Comparison of ENCODE assay signal across 2 cellular contexts in the genomic region with DNA sequence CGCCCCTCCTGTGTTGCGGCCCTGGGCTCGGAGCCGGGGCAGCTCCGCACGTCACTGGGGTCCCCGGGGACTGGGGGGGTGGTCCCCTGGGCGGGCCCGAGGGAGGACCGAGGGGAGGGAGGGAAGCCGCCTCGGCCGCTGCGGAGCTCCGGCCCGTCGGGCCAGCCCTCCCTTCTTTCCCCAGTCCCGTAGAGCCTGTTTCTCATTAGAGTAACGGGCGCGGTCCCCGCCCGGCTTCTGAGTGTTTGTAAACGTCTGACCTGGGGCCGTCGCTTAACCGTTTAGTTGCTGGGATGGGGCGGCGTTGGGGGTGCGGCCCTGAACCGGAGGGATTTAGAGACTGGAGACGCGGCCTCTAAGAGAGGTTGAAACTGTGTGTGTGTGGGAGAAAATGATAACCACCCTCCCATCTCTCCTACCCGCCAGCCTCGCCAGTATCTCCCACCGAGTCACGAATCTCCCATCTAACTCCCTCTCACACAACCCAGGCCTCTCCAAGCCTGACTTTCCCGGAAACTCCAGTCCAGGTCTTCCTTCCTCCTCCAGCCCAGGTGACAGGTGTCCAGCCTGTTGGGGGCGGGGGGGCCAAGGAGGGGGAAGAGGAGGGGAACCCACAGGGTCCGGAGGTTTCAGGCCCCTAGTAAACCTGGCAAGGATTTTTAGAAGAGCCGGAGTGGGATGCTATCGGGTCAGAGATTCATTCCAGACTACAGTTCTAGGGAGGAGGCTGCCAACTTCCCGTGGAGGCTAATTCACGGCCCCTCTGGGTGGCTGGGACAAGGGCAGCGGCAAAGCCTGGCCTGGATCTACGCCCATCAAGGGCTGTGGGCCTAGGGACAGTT.
TF ChIP-seq lines count a peak whose summit lies in the region.

No MANE protein-coding gene starts in this region.

TF ChIP-seq in HCT116, 20 proteins besides CTCF, POLR2A, EP300 and RAD21 (continued from another document):
- TF ChIP-seq EZH2phosphoT487 (IDR thresholded peaks at IDR 0.05; ENCODE audit: borderline replicate concordance), result no peak

TF ChIP-seq in HepG2, 621 proteins besides CTCF, POLR2A, EP300 and RAD21 (continued from another document and continues in another):
- no peak for TF ChIP-seq ZNF569 (CRISPR knock-in tag; IDR thresholded peaks at IDR 0.05; ENCODE audit: borderline replicate concordance)
- TF ChIP-seq, protein P1, sequence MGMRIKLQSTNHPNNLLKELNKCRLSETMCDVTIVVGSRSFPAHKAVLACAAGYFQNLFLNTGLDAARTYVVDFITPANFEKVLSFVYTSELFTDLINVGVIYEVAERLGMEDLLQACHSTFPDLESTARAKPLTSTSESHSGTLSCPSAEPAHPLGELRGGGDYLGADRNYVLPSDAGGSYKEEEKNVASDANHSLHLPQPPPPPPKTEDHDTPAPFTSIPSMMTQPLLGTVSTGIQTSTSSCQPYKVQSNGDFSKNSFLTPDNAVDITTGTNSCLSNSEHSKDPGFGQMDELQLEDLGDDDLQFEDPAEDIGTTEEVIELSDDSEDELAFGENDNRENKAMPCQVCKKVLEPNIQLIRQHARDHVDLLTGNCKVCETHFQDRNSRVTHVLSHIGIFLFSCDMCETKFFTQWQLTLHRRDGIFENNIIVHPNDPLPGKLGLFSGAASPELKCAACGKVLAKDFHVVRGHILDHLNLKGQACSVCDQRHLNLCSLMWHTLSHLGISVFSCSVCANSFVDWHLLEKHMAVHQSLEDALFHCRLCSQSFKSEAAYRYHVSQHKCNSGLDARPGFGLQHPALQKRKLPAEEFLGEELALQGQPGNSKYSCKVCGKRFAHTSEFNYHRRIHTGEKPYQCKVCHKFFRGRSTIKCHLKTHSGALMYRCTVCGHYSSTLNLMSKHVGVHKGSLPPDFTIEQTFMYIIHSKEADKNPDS (CRISPR knock-in tag; IDR thresholded peaks at IDR 0.05), result peak; percentile 66; the same call in 1 of the 2 replicates
- TF ChIP-seq, protein P2, sequence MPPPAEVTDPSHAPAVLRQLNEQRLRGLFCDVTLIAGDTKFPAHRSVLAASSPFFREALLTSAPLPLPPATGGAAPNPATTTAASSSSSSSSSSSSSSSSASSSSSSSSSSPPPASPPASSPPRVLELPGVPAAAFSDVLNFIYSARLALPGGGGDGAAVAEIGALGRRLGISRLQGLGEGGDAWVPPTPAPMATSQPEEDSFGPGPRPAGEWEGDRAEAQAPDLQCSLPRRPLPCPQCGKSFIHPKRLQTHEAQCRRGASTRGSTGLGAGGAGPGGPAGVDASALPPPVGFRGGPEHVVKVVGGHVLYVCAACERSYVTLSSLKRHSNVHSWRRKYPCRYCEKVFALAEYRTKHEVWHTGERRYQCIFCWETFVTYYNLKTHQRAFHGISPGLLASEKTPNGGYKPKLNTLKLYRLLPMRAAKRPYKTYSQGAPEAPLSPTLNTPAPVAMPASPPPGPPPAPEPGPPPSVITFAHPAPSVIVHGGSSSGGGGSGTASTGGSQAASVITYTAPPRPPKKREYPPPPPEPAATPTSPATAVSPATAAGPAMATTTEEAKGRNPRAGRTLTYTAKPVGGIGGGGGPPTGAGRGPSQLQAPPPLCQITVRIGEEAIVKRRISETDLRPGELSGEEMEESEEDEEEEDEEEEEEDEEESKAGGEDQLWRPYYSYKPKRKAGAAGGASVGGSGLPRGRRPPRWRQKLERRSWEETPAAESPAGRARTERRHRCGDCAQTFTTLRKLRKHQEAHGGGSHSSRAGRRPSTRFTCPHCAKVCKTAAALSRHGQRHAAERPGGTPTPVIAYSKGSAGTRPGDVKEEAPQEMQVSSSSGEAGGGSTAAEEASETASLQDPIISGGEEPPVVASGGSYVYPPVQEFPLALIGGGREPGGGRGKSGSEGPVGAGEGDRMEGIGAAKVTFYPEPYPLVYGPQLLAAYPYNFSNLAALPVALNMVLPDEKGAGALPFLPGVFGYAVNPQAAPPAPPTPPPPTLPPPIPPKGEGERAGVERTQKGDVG (CRISPR knock-in tag; IDR thresholded peaks at IDR 0.05; ENCODE audit: borderline replicate concordance), result no peak
- peak; percentile 73 for TF ChIP-seq ZNF619 (CRISPR knock-in tag; IDR thresholded peaks at IDR 0.05)
- TF ChIP-seq ZMAT3 (CRISPR knock-in tag; conservative IDR thresholded peaks at IDR 0.05), result no peak; the same call in none of the 2 replicates
- TF ChIP-seq XRCC5 (optimal IDR thresholded peaks at IDR 0.05; ENCODE audit: low read length), result peak; percentile 46
- no peak for TF ChIP-seq STAT5B (CRISPR knock-in tag; IDR thresholded peaks at IDR 0.05)
- TF ChIP-seq, protein P3, sequence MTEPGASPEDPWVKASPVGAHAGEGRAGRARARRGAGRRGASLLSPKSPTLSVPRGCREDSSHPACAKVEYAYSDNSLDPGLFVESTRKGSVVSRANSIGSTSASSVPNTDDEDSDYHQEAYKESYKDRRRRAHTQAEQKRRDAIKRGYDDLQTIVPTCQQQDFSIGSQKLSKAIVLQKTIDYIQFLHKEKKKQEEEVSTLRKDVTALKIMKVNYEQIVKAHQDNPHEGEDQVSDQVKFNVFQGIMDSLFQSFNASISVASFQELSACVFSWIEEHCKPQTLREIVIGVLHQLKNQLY (CRISPR knock-in tag; IDR thresholded peaks at IDR 0.05), result no peak
- TF ChIP-seq ZNF577 (CRISPR knock-in tag; IDR thresholded peaks at IDR 0.05; ENCODE audit: borderline replicate concordance, low read depth), result no peak
- TF ChIP-seq TBX2 (CRISPR knock-in tag; IDR thresholded peaks at IDR 0.05; ENCODE audit: borderline replicate concordance), result peak; percentile 59
- TF ChIP-seq GLI4 (CRISPR knock-in tag; IDR thresholded peaks at IDR 0.05; ENCODE audit: borderline replicate concordance), result peak; percentile 26
- no peak for TF ChIP-seq MAFK (conservative IDR thresholded peaks at IDR 0.05 in 1 of 2, IDR thresholded peaks at IDR 0.05 in 1 of 2; ENCODE audit: low read length in 2 of 2)
- peak; percentile 46 for TF ChIP-seq TEAD3 (CRISPR knock-in tag; optimal IDR thresholded peaks at IDR 0.05; ENCODE audit: borderline replicate concordance)
- no peak for TF ChIP-seq CEBPB (IDR thresholded peaks at IDR 0.05; ENCODE audit: borderline replicate concordance, low read depth, low read length)
- TF ChIP-seq, protein P4, sequence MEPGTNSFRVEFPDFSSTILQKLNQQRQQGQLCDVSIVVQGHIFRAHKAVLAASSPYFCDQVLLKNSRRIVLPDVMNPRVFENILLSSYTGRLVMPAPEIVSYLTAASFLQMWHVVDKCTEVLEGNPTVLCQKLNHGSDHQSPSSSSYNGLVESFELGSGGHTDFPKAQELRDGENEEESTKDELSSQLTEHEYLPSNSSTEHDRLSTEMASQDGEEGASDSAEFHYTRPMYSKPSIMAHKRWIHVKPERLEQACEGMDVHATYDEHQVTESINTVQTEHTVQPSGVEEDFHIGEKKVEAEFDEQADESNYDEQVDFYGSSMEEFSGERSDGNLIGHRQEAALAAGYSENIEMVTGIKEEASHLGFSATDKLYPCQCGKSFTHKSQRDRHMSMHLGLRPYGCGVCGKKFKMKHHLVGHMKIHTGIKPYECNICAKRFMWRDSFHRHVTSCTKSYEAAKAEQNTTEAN (CRISPR knock-in tag; conservative IDR thresholded peaks at IDR 0.05), result no peak
- TF ChIP-seq, protein P5, sequence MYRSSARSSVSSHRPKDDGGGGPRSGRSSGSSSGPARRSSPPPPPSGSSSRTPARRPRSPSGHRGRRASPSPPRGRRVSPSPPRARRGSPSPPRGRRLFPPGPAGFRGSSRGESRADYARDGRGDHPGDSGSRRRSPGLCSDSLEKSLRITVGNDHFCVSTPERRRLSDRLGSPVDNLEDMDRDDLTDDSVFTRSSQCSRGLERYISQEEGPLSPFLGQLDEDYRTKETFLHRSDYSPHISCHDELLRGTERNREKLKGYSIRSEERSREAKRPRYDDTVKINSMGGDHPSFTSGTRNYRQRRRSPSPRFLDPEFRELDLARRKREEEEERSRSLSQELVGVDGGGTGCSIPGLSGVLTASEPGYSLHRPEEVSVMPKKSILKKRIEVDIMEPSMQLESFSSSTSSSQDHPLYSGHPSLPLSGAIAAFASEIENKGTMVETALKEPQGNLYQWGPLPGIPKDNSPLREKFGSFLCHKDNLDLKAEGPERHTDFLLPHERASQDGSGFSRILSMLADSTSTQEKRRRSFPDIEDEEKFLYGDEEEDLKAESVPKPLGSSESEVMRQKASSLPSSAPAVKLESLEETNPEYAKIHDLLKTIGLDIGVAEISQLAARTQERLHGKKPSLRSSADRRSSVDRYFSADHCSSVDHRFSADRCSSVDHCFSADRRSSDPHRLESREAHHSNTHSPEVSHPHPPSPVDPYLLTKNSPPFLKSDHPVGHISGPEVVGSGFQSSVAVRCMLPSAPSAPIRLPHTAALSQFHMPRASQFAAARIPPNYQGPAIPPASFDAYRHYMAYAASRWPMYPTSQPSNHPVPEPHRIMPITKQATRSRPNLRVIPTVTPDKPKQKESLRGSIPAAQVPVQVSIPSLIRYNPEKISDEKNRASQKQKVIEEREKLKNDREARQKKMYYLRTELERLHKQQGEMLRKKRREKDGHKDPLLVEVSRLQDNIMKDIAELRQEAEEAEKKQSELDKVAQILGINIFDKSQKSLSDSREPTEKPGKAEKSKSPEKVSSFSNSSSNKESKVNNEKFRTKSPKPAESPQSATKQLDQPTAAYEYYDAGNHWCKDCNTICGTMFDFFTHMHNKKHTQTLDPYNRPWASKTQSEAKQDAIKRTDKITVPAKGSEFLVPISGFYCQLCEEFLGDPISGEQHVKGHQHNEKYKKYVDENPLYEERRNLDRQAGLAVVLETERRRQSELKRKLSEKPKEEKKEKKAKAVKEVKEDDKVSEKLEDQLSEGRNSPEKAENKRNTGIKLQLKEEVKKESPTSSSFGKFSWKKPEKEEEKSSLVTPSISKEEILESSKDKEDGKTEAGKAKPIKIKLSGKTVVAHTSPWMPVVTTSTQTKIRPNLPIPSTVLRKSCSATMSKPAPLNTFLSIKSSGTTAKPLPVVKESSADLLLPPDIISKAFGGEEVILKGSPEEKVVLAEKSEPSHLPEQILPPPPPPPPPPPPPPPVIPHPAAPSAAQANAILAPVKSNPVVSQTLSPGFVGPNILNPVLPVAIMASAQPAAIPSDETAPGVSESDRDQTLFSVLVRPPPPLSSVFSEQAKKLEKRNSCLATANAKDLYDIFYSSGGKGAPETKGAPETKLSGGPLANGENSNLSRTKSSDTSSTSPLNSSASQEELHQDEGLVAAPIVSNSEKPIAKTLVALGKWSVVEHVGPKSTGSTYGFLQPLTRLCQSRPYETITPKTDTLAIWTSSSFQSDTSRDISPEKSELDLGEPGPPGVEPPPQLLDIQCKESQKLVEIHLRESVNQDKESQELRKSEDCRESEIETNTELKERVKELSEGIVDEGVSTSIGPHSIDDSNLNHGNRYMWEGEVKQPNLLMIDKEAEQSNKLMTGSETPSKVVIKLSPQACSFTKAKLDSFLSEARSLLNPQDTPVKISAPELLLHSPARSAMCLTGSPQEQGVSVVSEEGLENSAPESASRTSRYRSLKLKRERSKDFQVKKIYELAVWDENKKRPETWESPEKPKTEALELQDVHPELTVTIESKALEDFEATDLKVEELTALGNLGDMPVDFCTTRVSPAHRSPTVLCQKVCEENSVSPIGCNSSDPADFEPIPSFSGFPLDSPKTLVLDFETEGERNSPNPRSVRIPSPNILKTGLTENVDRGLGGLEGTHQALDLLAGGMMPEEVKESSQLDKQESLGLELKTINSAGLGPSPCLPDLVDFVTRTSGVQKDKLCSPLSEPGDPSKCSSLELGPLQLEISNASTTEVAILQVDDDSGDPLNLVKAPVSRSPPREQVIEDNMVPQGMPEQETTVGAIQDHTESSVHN (CRISPR knock-in tag; IDR thresholded peaks at IDR 0.05), result peak; percentile 39; the same call in 1 of the 2 replicates
- peak; percentile 64; the same call in 1 of the 2 replicates for TF ChIP-seq KLF12 (CRISPR knock-in tag; IDR thresholded peaks at IDR 0.05; ENCODE audit: borderline replicate concordance)
- TF ChIP-seq IKZF4 (CRISPR knock-in tag; IDR thresholded peaks at IDR 0.05; ENCODE audit: borderline replicate concordance, low read depth, not compliant biosample characterization), result no peak
- peak; percentile 97 for TF ChIP-seq SNAPC2 (CRISPR knock-in tag; IDR thresholded peaks at IDR 0.05)
- TF ChIP-seq HOXA3 (CRISPR knock-in tag; IDR thresholded peaks at IDR 0.05), result peak; percentile 16
- TF ChIP-seq ZNF660 (CRISPR knock-in tag; IDR thresholded peaks at IDR 0.05; ENCODE audit: borderline replicate concordance, low read depth), result no peak
- TF ChIP-seq KMT2B (CRISPR knock-in tag; IDR thresholded peaks at IDR 0.05), result peak; percentile 27; the same call in 1 of the 2 replicates
- TF ChIP-seq ZNF530 (CRISPR knock-in tag; IDR thresholded peaks at IDR 0.05; ENCODE audit: low read depth), result no peak
- 0 out of 2 replicates have a peak, but pooled peaks have one; percentile 29 for TF ChIP-seq ZNF501 (CRISPR knock-in tag; IDR thresholded peaks at IDR 0.05)
- TF ChIP-seq REPIN1 (CRISPR knock-in tag; IDR thresholded peaks at IDR 0.05; ENCODE audit: borderline replicate concordance, low read depth), result peak; percentile 27; the same call in 1 of the 2 replicates
- TF ChIP-seq, protein P6, sequence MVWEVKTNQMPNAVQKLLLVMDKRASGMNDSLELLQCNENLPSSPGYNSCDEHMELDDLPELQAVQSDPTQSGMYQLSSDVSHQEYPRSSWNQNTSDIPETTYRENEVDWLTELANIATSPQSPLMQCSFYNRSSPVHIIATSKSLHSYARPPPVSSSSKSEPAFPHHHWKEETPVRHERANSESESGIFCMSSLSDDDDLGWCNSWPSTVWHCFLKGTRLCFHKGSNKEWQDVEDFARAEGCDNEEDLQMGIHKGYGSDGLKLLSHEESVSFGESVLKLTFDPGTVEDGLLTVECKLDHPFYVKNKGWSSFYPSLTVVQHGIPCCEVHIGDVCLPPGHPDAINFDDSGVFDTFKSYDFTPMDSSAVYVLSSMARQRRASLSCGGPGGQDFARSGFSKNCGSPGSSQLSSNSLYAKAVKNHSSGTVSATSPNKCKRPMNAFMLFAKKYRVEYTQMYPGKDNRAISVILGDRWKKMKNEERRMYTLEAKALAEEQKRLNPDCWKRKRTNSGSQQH (CRISPR knock-in tag; IDR thresholded peaks at IDR 0.05; ENCODE audit: low read depth), result no peak; the same call in 1 of the 2 replicates
- TF ChIP-seq, protein P7, sequence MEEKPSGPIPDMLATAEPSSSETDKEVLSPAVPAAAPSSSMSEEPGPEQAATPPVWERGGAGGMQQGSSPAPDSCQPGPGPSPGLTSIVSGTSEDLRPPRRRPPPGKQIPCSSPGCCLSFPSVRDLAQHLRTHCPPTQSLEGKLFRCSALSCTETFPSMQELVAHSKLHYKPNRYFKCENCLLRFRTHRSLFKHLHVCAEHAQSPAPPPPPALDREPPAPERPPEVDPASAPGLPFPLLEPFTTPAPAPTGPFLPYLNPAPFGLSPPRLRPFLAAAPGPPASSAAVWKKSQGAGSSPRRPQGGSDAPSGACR (CRISPR knock-in tag; IDR thresholded peaks at IDR 0.05), result 0 out of 2 replicates have a peak, but pooled peaks have one; percentile 66
- peak; percentile 22; the same call in 1 of the 2 replicates for TF ChIP-seq KMT2A (CRISPR knock-in tag; IDR thresholded peaks at IDR 0.05)
